In genomic region chrX:107700317-107700774, GRCh38 we compare ENCODE assay signal across 8 cellular contexts.
DNase-seq lines count a peak whose midpoint lies in the region; ATAC-seq and TF ChIP-seq lines count a peak whose summit lies in the region.

No MANE protein-coding gene starts in this region.

- TF ChIP-seq CTCF in hepatocyte (IDR thresholded peaks at IDR 0.05; ENCODE audit: poor library complexity), result no peak
- TF ChIP-seq CTCF in stomach (IDR thresholded peaks at IDR 0.05), result no peak

- POLR2A ChIA-PET in HEK293T (lab: Yijun Ruan, JAX), result interaction anchor here (1.3 to 1.7 kb wide), 2 partner anchors 13 to 24 kb away, joined by 3 to 4 read pairs; no protein-coding TSS in a partner anchor
- POLR2A ChIA-PET in activated CD4-positive, alpha-beta memory T cell treated with anti-CD3 and anti-CD28 coated beads for 36 hours (lab: Charles Lee), result no interaction called here

- H2AFZ ChIP-seq in hepatocyte, result no peak overlapping the region

- no peaks in the 10 kb centered on the region for H3K36me3 ChIP-seq in hepatocyte (replicated peaks; ENCODE audit: insufficient read depth, low read depth)
- no peaks in the 10 kb centered on the region for H3K36me3 ChIP-seq in stomach

- intact Hi-C loops in stomach (cut with DNase I; ENCODE audit: low total_unique reads), result no loop called here
- intact Hi-C loops in activated CD4-positive, alpha-beta memory T cell treated with anti-CD3 and anti-CD28 coated beads for 36 hours (cut with micrococcal nuclease), result no loop called here

- no peaks in the 10 kb centered on the region for H3K9me3 ChIP-seq in hepatocyte (ENCODE audit: low read depth)
- no peaks in the 10 kb centered on the region for H3K9me3 ChIP-seq in stomach

- H3K27me3 ChIP-seq in hepatocyte, result no peaks in the 10 kb centered on the region
- H3K27me3 ChIP-seq in stomach, result no peaks in the 10 kb centered on the region

- no peak for TF ChIP-seq EP300 in stomach (IDR thresholded peaks at IDR 0.05)

- no peaks in the 10 kb centered on the region for H3K27me3 Mint-ChIP-seq in activated CD4-positive, alpha-beta memory T cell treated with anti-CD3 and anti-CD28 coated beads for 36 hours

- H3K4me3 ChIP-seq in hepatocyte (no peak overlapping the region), stomach (no peak overlapping the region)

- 24% methylated on average over 4 of the region's 4 CpGs for whole genome bisulfite sequencing in hepatocyte (ENCODE audit: low lambda C conversion rate, missing lambda C conversion rate)
- WGBS in stomach, 5 donors, result 9 to 27% (median 21%) methylated on average over 4 of the region's 4 CpGs

- H3K9me3 Mint-ChIP-seq in activated CD4-positive, alpha-beta memory T cell treated with anti-CD3 and anti-CD28 coated beads for 36 hours, result no peaks in the 10 kb centered on the region

- no peaks in the 10 kb centered on the region for H3K36me3 Mint-ChIP-seq in activated CD4-positive, alpha-beta memory T cell treated with anti-CD3 and anti-CD28 coated beads for 36 hours

- TF ChIP-seq POLR2A in stomach (IDR thresholded peaks at IDR 0.05), result no peak

- CTCF ChIA-PET in HEK293T (lab: Yijun Ruan, JAX), result no interaction called here
- CTCF ChIA-PET in activated CD4-positive, alpha-beta memory T cell treated with anti-CD3 and anti-CD28 coated beads for 36 hours (lab: Charles Lee), result no interaction called here

- ATAC-seq in HG02885 (IDR thresholded peaks at IDR 0.05; ENCODE audit: poor library complexity, unreplicated experiment), result no peak
- ATAC-seq in GM19467 (IDR thresholded peaks at IDR 0.05; ENCODE audit: unreplicated experiment), result no peak

- H3K27ac ChIP-seq in hepatocyte (peak overlapping the region; percentile 81), stomach (peak overlapping the region; percentile 48 to 75 (median 68))

- H4K20me1 ChIP-seq in hepatocyte (ENCODE audit: insufficient read depth, poor library complexity, severe bottlenecking), result no peaks in the 10 kb centered on the region

- DNase-seq in HEK293T (ENCODE audit: extremely low spot score) (peak; percentile 65), astrocyte of the hippocampus (ENCODE audit: low read depth, low spot score) (peak; percentile 66), hepatocyte (ENCODE audit: low spot score) (peak; percentile 74), stomach (no peak), NCI-H2029 (lab: John Stamatoyannopoulos, UW) (no peak)
- no peak for DNase-seq in activated CD4-positive, alpha-beta memory T cell treated with anti-CD3 and anti-CD28 coated beads for 36 hours

- no peak overlapping the region for H3K4me2 ChIP-seq in hepatocyte

- no peak overlapping the region for H3K27ac Mint-ChIP-seq in activated CD4-positive, alpha-beta memory T cell treated with anti-CD3 and anti-CD28 coated beads for 36 hours

- no peak overlapping the region for H3K4me3 Mint-ChIP-seq in activated CD4-positive, alpha-beta memory T cell treated with anti-CD3 and anti-CD28 coated beads for 36 hours

- H3K9me2 ChIP-seq in hepatocyte (replicated peaks; ENCODE audit: insufficient read depth), result no peaks in the 10 kb centered on the region

- peaks cover 14% of the 10 kb centered on the region for H3K4me1 Mint-ChIP-seq in activated CD4-positive, alpha-beta memory T cell treated with anti-CD3 and anti-CD28 coated beads for 36 hours (ENCODE audit: low read depth)

- no peaks in the 10 kb centered on the region for H3K79me2 ChIP-seq in hepatocyte

- H3K4me1 ChIP-seq in hepatocyte (ENCODE audit: insufficient read depth) (no peaks in the 10 kb centered on the region), stomach (peaks cover 0 to 22% (median 8%) of the 10 kb centered on the region in 4 donors)

TF ChIP-seq in HEK293T, 16 proteins besides CTCF, POLR2A, EP300 and RAD21:
- TF ChIP-seq L3MBTL2 (conservative IDR thresholded peaks at IDR 0.05) (peak; percentile 55), ELF4 (IDR thresholded peaks at IDR 0.05) (no peak), PKNOX1 (IDR thresholded peaks at IDR 0.05) (no peak)

Comparison
In these comparisons a context has a peak if more than half of its experiments do, and no peak if none do; other contexts are left out.
1. DNase-seq: peak in HEK293T (single experiment), astrocyte of the hippocampus (single experiment) and hepatocyte (single experiment); none in stomach (single experiment), activated CD4-positive, alpha-beta memory T cell treated with anti-CD3 and anti-CD28 coated beads for 36 hours (single experiment) and NCI-H2029 (single experiment).